In the genomic region with DNA sequence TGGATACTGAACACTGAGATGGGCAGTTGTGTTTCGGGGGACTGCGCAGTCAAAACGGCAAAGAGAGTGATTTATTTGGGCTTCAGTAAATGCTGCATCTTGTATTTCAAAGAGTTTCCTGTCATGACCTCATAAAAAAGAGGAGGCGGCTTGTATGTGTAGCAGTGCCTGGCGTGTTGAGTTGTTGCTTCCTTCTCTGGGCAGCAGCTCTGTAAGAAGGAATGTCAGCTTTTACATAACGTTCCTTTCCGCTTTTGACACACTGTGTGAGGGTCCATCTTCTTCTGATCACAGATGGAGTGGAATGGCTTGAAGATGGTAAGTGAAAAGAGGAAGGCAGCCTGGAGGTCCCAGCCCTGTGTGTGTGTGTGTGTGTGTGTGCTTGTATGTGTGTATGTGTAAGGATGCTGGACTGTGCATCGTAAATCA, we compare ENCODE assay signal across 10 cellular contexts. TPM values are rescaled to one million over a fixed set of nuclear protein-coding genes. Genes with fewer than 3 reads are reported as not detected.
DNase-seq lines count a peak whose midpoint lies in the region; ATAC-seq and TF ChIP-seq lines count a peak whose summit lies in the region.
"Had no signal": no experiment of that assay in that cellular context is flagged by ENCODE, and none has a peak within 500 bp of the region (broad histone marks: within the 10 kb centered on the region; RNA-seq: fewer than 3 reads in every experiment).

No MANE protein-coding gene starts in this region.

- H3K27me3 Mint-ChIP-seq in activated CD8-positive, alpha-beta T cell treated with anti-CD3 and anti-CD28 coated beads, Interleukin-2, amount 10 ng/mL, durations not matched to agents 7 days and 5 days (ENCODE audit: low read depth) = peaks cover 39% of the 10 kb centered on the region

- H3K9ac ChIP-seq in neural cell (ENCODE audit: low read length) = peak overlapping the region; percentile 70

- no peaks in the 10 kb centered on the region for H3K9me3 Mint-ChIP-seq in activated CD8-positive, alpha-beta T cell treated with anti-CD3 and anti-CD28 coated beads, Interleukin-2, amount 10 ng/mL, durations not matched to agents 7 days and 5 days (ENCODE audit: insufficient read depth)

- H3K4me1 ChIP-seq in tibial nerve = peaks cover 0 to 18% (median 0%) of the 10 kb centered on the region in 4 donors

- no peak for TF ChIP-seq POLR2A in tibial nerve (IDR thresholded peaks at IDR 0.05)

- DNase-seq in G401 (ENCODE audit: low spot score) (peak; percentile 83), NCI-H187 treated with DMSO at 0.1 percent for 48 hours (lab: John Stamatoyannopoulos, UW) (peak; percentile 56), tibial nerve (ENCODE audit: low spot score in 2 of 2) (no peak), ureter (ENCODE audit: low spot score) (no peak)
- DNase-seq in activated CD8-positive, alpha-beta T cell treated with anti-CD3 and anti-CD28 coated beads, Interleukin-2, amount 10 ng/mL, durations not matched to agents 7 days and 5 days = no peak
- no peak for DNase-seq in stimulated activated CD8-positive, alpha-beta memory T cell treated with anti-CD3 and anti-CD28 coated beads, Interleukin-4, amount 100 ng/mL, for 48 hours
- DNase-seq: cortex of kidney had no signal

- H3K36me3 Mint-ChIP-seq in activated CD8-positive, alpha-beta T cell treated with anti-CD3 and anti-CD28 coated beads, Interleukin-2, amount 10 ng/mL, durations not matched to agents 7 days and 5 days (ENCODE audit: low read depth) = no peaks in the 10 kb centered on the region
- H3K36me3 Mint-ChIP-seq: mesothelial cell of epicardium had no signal

- H3K4me2 ChIP-seq in neural cell (ENCODE audit: low read length) = peak overlapping the region; percentile 90

- H3K27ac Mint-ChIP-seq in activated CD8-positive, alpha-beta T cell treated with anti-CD3 and anti-CD28 coated beads, Interleukin-2, amount 10 ng/mL, durations not matched to agents 7 days and 5 days = no peak overlapping the region
- H3K27ac Mint-ChIP-seq: mesothelial cell of epicardium had no signal

- in situ Hi-C loops in G401 (cut with HindIII; ENCODE audit: low sequenced_read_pairs) = no loop called here

- CTCF ChIA-PET in activated CD8-positive, alpha-beta T cell treated with anti-CD3 and anti-CD28 coated beads, Interleukin-2, amount 10 ng/mL, durations not matched to agents 7 days and 5 days (lab: Charles Lee) = no interaction called here

- H3K9me3 ChIP-seq in neural cell (ENCODE audit: low read length) = no peaks in the 10 kb centered on the region
- H3K9me3 ChIP-seq in tibial nerve = no peaks in the 10 kb centered on the region

- H3K79me2 ChIP-seq in neural cell (replicated peaks; ENCODE audit: insufficient read depth, low read length) = peaks cover 32% of the 10 kb centered on the region

- H4K20me1 ChIP-seq in neural cell (ENCODE audit: insufficient read depth) = no peaks in the 10 kb centered on the region

- 6 to 7% methylated on average over 8 of the region's 8 CpGs for WGBS in tibial nerve, 2 donors

- TF ChIP-seq RAD21 in neural cell (conservative IDR thresholded peaks at IDR 0.05) = no peak

- H3K4me3 ChIP-seq in neural cell (ENCODE audit: low read length) (peak overlapping the region; percentile 61), tibial nerve (no peak overlapping the region)

- H3K27ac ChIP-seq in neural cell (ENCODE audit: low read length) = peak overlapping the region; percentile 91
- no peak overlapping the region for H3K27ac ChIP-seq in tibial nerve

- H2AFZ ChIP-seq in neural cell (ENCODE audit: low read depth, low read length) = peak overlapping the region; percentile 53

- peaks cover 14% of the 10 kb centered on the region for H3F3A ChIP-seq in neural cell (ENCODE audit: insufficient read depth, low read length, poor library complexity, severe bottlenecking)

- TF ChIP-seq EP300 in neural cell (conservative IDR thresholded peaks at IDR 0.05; ENCODE audit: poor library complexity, severe bottlenecking) (no peak), tibial nerve (IDR thresholded peaks at IDR 0.05) (no peak)

- peak overlapping the region; percentile 6 for H3K4me3 Mint-ChIP-seq in activated CD8-positive, alpha-beta T cell treated with anti-CD3 and anti-CD28 coated beads, Interleukin-2, amount 10 ng/mL, durations not matched to agents 7 days and 5 days
- H3K4me3 Mint-ChIP-seq: mesothelial cell of epicardium had no signal

- H3K36me3 ChIP-seq in neural cell (ENCODE audit: insufficient read depth, low read length) = no peaks in the 10 kb centered on the region
- H3K36me3 ChIP-seq in tibial nerve = no peaks in the 10 kb centered on the region

- H3K9me2 ChIP-seq in neural cell (ENCODE audit: insufficient read depth, low read length) = no peaks in the 10 kb centered on the region

- ATAC-seq in activated CD8-positive, alpha-beta T cell treated with anti-CD3 and anti-CD28 coated beads, Interleukin-2, amount 10 ng/mL, durations not matched to agents 7 days and 5 days = peak; percentile 51
- ATAC-seq in GM21390 (IDR thresholded peaks at IDR 0.05; ENCODE audit: unreplicated experiment) = no peak

- H3K27me3 ChIP-seq in neural cell (ENCODE audit: insufficient read depth, low read depth, low read length) (no peaks in the 10 kb centered on the region), tibial nerve (peaks cover 0 to 52% of the 10 kb centered on the region in 2 donors)

- peaks cover 14% of the 10 kb centered on the region for H3K4me1 Mint-ChIP-seq in activated CD8-positive, alpha-beta T cell treated with anti-CD3 and anti-CD28 coated beads, Interleukin-2, amount 10 ng/mL, durations not matched to agents 7 days and 5 days (ENCODE audit: low read depth)
- H3K4me1 Mint-ChIP-seq: mesothelial cell of epicardium had no signal

- POLR2A ChIA-PET in activated CD8-positive, alpha-beta T cell treated with anti-CD3 and anti-CD28 coated beads, Interleukin-2, amount 10 ng/mL, durations not matched to agents 7 days and 5 days (lab: Charles Lee) = no interaction called here

- TF ChIP-seq CTCF in neural cell (IDR thresholded peaks at IDR 0.05; ENCODE audit: poor library complexity, severe bottlenecking) = no peak
- TF ChIP-seq CTCF in tibial nerve (IDR thresholded peaks at IDR 0.05) = no peak

TF ChIP-seq in neural cell, 6 proteins besides CTCF, POLR2A, EP300 and RAD21:
- TF ChIP-seq POLR2AphosphoS5 (IDR thresholded peaks at IDR 0.05) = peak; percentile 70
- no peak for TF ChIP-seq SMC3 (conservative IDR thresholded peaks at IDR 0.05; ENCODE audit: poor library complexity)

RNA-seq across cellular contexts. Expression of a gene that starts 0.9 kb away (rescaled TPM):
- not detected in 2 replicates for total RNA-seq in G401 (2014; rRNA removed; shearing (Covaris generic))
- not detected for total RNA-seq in activated CD8-positive, alpha-beta T cell treated with anti-CD3 and anti-CD28 coated beads, Interleukin-2, amount 10 ng/mL, durations not matched to agents 7 days and 5 days
- 81.0 and 105 TPM in 2 replicates for polyA plus RNA-seq in neural cell
- 48.4 and 54.8 TPM in 2 replicates for polyA minus RNA-seq in neural cell
- not detected for total RNA-seq in tibial nerve
- total RNA-seq in ureter = not detected
- total RNA-seq: mesothelial cell of epicardium had no signal

Comparison
In these comparisons a context has a peak if more than half of its experiments do, and no peak if none do; other contexts are left out.
1. DNase-seq: peak in G401 (single experiment) and NCI-H187 treated with DMSO at 0.1 percent for 48 hours (single experiment); none in activated CD8-positive, alpha-beta T cell treated with anti-CD3 and anti-CD28 coated beads, Interleukin-2, amount 10 ng/mL, durations not matched to agents 7 days and 5 days (single experiment), tibial nerve (0 of 2), ureter (single experiment) and stimulated activated CD8-positive, alpha-beta memory T cell treated with anti-CD3 and anti-CD28 coated beads, Interleukin-4, amount 100 ng/mL, for 48 hours (single experiment).